1 cellular context compared by ENCODE assay signal in genomic region chr20:23397961-23398360, GRCh38.
TF ChIP-seq lines count a peak whose summit lies in the region.

No MANE protein-coding gene starts in this region.

TF ChIP-seq in HepG2, 621 proteins besides CTCF, POLR2A, EP300 and RAD21:
- no peak for TF ChIP-seq ZSCAN21 (CRISPR knock-in tag; IDR thresholded peaks at IDR 0.05; ENCODE audit: borderline replicate concordance)
- TF ChIP-seq DNMT3B (CRISPR knock-in tag; conservative IDR thresholded peaks at IDR 0.05) = no peak
- no peak for TF ChIP-seq ZNF3 (CRISPR knock-in tag; IDR thresholded peaks at IDR 0.05)
- no peak for TF ChIP-seq ZNF644 (CRISPR knock-in tag; IDR thresholded peaks at IDR 0.05; ENCODE audit: low read depth)
- no peak for TF ChIP-seq CAMTA2 (CRISPR knock-in tag; IDR thresholded peaks at IDR 0.05; ENCODE audit: borderline replicate concordance)
- TF ChIP-seq FOXA1 (IDR thresholded peaks at IDR 0.05) = no peak
- TF ChIP-seq FOXA1 (CRISPR knock-in tag; IDR thresholded peaks at IDR 0.05) = no peak
- TF ChIP-seq, protein P1, sequence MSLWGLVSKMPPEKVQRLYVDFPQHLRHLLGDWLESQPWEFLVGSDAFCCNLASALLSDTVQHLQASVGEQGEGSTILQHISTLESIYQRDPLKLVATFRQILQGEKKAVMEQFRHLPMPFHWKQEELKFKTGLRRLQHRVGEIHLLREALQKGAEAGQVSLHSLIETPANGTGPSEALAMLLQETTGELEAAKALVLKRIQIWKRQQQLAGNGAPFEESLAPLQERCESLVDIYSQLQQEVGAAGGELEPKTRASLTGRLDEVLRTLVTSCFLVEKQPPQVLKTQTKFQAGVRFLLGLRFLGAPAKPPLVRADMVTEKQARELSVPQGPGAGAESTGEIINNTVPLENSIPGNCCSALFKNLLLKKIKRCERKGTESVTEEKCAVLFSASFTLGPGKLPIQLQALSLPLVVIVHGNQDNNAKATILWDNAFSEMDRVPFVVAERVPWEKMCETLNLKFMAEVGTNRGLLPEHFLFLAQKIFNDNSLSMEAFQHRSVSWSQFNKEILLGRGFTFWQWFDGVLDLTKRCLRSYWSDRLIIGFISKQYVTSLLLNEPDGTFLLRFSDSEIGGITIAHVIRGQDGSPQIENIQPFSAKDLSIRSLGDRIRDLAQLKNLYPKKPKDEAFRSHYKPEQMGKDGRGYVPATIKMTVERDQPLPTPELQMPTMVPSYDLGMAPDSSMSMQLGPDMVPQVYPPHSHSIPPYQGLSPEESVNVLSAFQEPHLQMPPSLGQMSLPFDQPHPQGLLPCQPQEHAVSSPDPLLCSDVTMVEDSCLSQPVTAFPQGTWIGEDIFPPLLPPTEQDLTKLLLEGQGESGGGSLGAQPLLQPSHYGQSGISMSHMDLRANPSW (CRISPR knock-in tag; IDR thresholded peaks at IDR 0.05; ENCODE audit: borderline replicate concordance) = no peak
- TF ChIP-seq, protein P2, sequence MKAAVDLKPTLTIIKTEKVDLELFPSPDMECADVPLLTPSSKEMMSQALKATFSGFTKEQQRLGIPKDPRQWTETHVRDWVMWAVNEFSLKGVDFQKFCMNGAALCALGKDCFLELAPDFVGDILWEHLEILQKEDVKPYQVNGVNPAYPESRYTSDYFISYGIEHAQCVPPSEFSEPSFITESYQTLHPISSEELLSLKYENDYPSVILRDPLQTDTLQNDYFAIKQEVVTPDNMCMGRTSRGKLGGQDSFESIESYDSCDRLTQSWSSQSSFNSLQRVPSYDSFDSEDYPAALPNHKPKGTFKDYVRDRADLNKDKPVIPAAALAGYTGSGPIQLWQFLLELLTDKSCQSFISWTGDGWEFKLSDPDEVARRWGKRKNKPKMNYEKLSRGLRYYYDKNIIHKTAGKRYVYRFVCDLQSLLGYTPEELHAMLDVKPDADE (CRISPR knock-in tag; IDR thresholded peaks at IDR 0.05) = no peak
- no peak for TF ChIP-seq CSRNP2 (CRISPR knock-in tag; conservative IDR thresholded peaks at IDR 0.05; ENCODE audit: low read depth)
- TF ChIP-seq SMAD9 (CRISPR knock-in tag; IDR thresholded peaks at IDR 0.05) = no peak
- TF ChIP-seq HNRNPL (IDR thresholded peaks at IDR 0.05; ENCODE audit: low read depth, low read length) = no peak
- no peak for TF ChIP-seq POLR2AphosphoS5 (IDR thresholded peaks at IDR 0.05; ENCODE audit: low read depth, low read length)
- TF ChIP-seq FOXA3 (CRISPR knock-in tag; IDR thresholded peaks at IDR 0.05) = no peak
- no peak for TF ChIP-seq ZNF773 (CRISPR knock-in tag; IDR thresholded peaks at IDR 0.05; ENCODE audit: borderline replicate concordance)
- no peak for TF ChIP-seq RBM39 (IDR thresholded peaks at IDR 0.05; ENCODE audit: low read depth, low read length, poor library complexity, severe bottlenecking)
TF ChIP-seq in HepG2: peak in this region for 0.
